8 cellular contexts compared by ENCODE assay signal in genomic region chr22:24555160-24555495, GRCh38. TPM values are rescaled to one million over a fixed set of nuclear protein-coding genes. Genes with fewer than 3 reads are reported as not detected.
A peak's percentile ranks its signal among the peaks of the same experiment; 100 is the strongest.
DNase-seq lines count a peak whose midpoint lies in the region; ATAC-seq and TF ChIP-seq lines count a peak whose summit lies in the region.

No MANE protein-coding gene starts in this region.

- TF ChIP-seq CTCF in Panc1 (IDR thresholded peaks at IDR 0.05) (no peak), esophagus squamous epithelium (IDR thresholded peaks at IDR 0.05) (no peak)

- in situ Hi-C loops in Panc1 (cut with HindIII; ENCODE audit: low pct_unique_long_range_greater_than_20kb, low sequenced_read_pairs) = no loop called here

- CTCF ChIA-PET in Panc1 (lab: Charles Lee) = interaction anchor here (0.6 kb wide), 1 partner anchor 133 kb away, joined by 8 read pairs; no protein-coding TSS in a partner anchor

- H3K4me1 ChIP-seq in Panc1 (ENCODE audit: control insufficient read depth, insufficient read depth, low read length) = peaks cover 20% of the 10 kb centered on the region
- peaks cover 21 to 77% (median 33%) of the 10 kb centered on the region in 3 donors for H3K4me1 ChIP-seq in esophagus squamous epithelium

- H3K36me3 ChIP-seq in Panc1 (ENCODE audit: control insufficient read depth, insufficient read depth, low read length) (peaks cover 24% of the 10 kb centered on the region), esophagus squamous epithelium (peaks cover 0 to 44% (median 0%) of the 10 kb centered on the region in 3 donors)

- ATAC-seq in GM21723 (IDR thresholded peaks at IDR 0.05; ENCODE audit: unreplicated experiment) (peak; percentile 68), Panc1 (peak; percentile 93)

- intact Hi-C loops in Panc1 (cut with micrococcal nuclease; ENCODE audit: unreplicated experiment) (no loop called here), esophagus squamous epithelium (cut with DNase I) (no loop called here)

- H3K27ac ChIP-seq in Panc1 (ENCODE audit: low read length) (peak overlapping the region; percentile 95), esophagus squamous epithelium (peak overlapping the region; percentile 96 to 100 (median 98))

- H3K27me3 ChIP-seq in Panc1 (ENCODE audit: control insufficient read depth, insufficient read depth, low read length) = no peaks in the 10 kb centered on the region
- H3K27me3 ChIP-seq in esophagus squamous epithelium = no peaks in the 10 kb centered on the region

- POLR2A ChIA-PET in Panc1 (lab: Charles Lee) = interaction anchor here (0.6 kb wide), 2 partner anchors 138 to 540 kb away, joined by 5 to 7 read pairs; no protein-coding TSS in a partner anchor

- H3K9me3 ChIP-seq in Panc1 (ENCODE audit: control insufficient read depth, insufficient read depth, low read depth, low read length) (no peaks in the 10 kb centered on the region), esophagus squamous epithelium (no peaks in the 10 kb centered on the region)

- H3K4me3 ChIP-seq in Panc1 (ENCODE audit: low read depth in 2 of 2, low read length in 2 of 2) (peak overlapping the region; percentile 96 to 97), esophagus squamous epithelium (peak overlapping the region; percentile 81 to 95 (median 88))

- WGBS in esophagus squamous epithelium, 2 donors = 1 to 7% methylated on average over 5 to 15 of the region's 25 CpGs

- BruUV-seq in Panc1 (replicated peaks; lab: Mats Ljungman, UMichigan) = no TSS peak

- TF ChIP-seq POLR2A in esophagus squamous epithelium (IDR thresholded peaks at IDR 0.05) = no peak

- DNase-seq in DMS53 (lab: John Stamatoyannopoulos, UW) (peak; percentile 92), KG1 (lab: John Stamatoyannopoulos, UW) (peak; percentile 98), Panc1 (ENCODE audit: low read depth, low spot score) (peak; percentile 89), activated T-helper 1 cell treated with Interleukin-2 at 50 U/mL for 16 hours (ENCODE audit: low read depth) (peak; percentile 99), esophagus squamous epithelium (lab: John Stamatoyannopoulos, UW) (peak; percentile 96), myocyte (ENCODE audit: low read depth) (peak; percentile 99)
- DNase-seq in stimulated activated CD8-positive, alpha-beta memory T cell treated with anti-CD3 and anti-CD28 coated beads, Interleukin-7, amount 100 ng/mL, for 48 hours (ENCODE audit: extremely low read depth in 1 of 2, low read depth in 1 of 2) = peak; percentile 99 to 100

RNA-seq across cellular contexts. Expression of gene GUCD1, which starts 0.2 kb away (rescaled TPM):
- total RNA-seq in Panc1 (2021; ENCODE audit: unreplicated experiment) (97.7 TPM), esophagus squamous epithelium (10 to 100 TPM; 48.2 to 98.8 (median 76.2) TPM), myocyte (192 and 242 TPM in 2 replicates)
- polyA plus RNA-seq in Panc1 (2012; ENCODE audit: insufficient read length) = 74.9 TPM
- polyA plus RNA-seq in myocyte (2012) = 99.8 TPM

RNA-seq across cellular contexts. Expression of gene SNRPD3, which starts 0.7 kb away (rescaled TPM):
- total RNA-seq in Panc1 (2021; ENCODE audit: unreplicated experiment) = 89.4 TPM
- polyA plus RNA-seq in Panc1 (2012; ENCODE audit: insufficient read length) = 131 TPM
- 100 to 1,000 TPM; 107 to 176 (median 152) TPM for total RNA-seq in esophagus squamous epithelium
- total RNA-seq in myocyte = 169 and 202 TPM in 2 replicates
- polyA plus RNA-seq in myocyte (2012) = 156 TPM

RNA-seq across cellular contexts. Expression of gene LRRC75B, which starts 37.7 kb away (rescaled TPM):
- total RNA-seq in Panc1 (2021; ENCODE audit: unreplicated experiment) (4.1 TPM), esophagus squamous epithelium (10 to 100 TPM in 1 of 4 donors, 1 to 10 TPM in 3; 4.0 to 20.4 (median 7.8) TPM), myocyte (10.0 and 13.2 TPM in 2 replicates)
- polyA plus RNA-seq in Panc1 (2012; ENCODE audit: insufficient read length) = 8.3 TPM
- polyA plus RNA-seq in myocyte (2012) = 9.6 TPM

RNA-seq across cellular contexts. Expression of gene GGT1, which starts 47.9 kb away (rescaled TPM):
- total RNA-seq in Panc1 (2021; ENCODE audit: unreplicated experiment) (2.6 TPM), esophagus squamous epithelium (1 to 10 TPM in 3 of 4 donors, under 1 TPM in 1; 0.61 to 7.7 (median 1.2) TPM), myocyte (2.1 and 2.4 TPM in 2 replicates)
- 5.5 TPM for polyA plus RNA-seq in Panc1 (2012; ENCODE audit: insufficient read length)
- polyA plus RNA-seq in myocyte (2012) = 1.4 TPM

RNA-seq across cellular contexts. Expression of gene UPB1, which starts 60.0 kb away (rescaled TPM):
- total RNA-seq in Panc1 (2021; ENCODE audit: unreplicated experiment) = 0.10 TPM
- polyA plus RNA-seq in Panc1 (2012; ENCODE audit: insufficient read length) = not detected
- total RNA-seq in esophagus squamous epithelium = under 1 TPM in 1 of 4 donors, not detected in 3; 0.57 TPM
- total RNA-seq in myocyte = 0.31 TPM in 1 of 2 replicates, not detected in the other
- polyA plus RNA-seq in myocyte (2012) = 0.03 TPM

Comparison
In these comparisons a context has a peak if more than half of its experiments do, and no peak if none do; other contexts are left out.
1. Peak in every context shown above with its lines: DNase-seq, ATAC-seq, H3K4me3 ChIP-seq and H3K27ac ChIP-seq.